ENCODE assay signal across 9 cellular contexts in the genomic region with DNA sequence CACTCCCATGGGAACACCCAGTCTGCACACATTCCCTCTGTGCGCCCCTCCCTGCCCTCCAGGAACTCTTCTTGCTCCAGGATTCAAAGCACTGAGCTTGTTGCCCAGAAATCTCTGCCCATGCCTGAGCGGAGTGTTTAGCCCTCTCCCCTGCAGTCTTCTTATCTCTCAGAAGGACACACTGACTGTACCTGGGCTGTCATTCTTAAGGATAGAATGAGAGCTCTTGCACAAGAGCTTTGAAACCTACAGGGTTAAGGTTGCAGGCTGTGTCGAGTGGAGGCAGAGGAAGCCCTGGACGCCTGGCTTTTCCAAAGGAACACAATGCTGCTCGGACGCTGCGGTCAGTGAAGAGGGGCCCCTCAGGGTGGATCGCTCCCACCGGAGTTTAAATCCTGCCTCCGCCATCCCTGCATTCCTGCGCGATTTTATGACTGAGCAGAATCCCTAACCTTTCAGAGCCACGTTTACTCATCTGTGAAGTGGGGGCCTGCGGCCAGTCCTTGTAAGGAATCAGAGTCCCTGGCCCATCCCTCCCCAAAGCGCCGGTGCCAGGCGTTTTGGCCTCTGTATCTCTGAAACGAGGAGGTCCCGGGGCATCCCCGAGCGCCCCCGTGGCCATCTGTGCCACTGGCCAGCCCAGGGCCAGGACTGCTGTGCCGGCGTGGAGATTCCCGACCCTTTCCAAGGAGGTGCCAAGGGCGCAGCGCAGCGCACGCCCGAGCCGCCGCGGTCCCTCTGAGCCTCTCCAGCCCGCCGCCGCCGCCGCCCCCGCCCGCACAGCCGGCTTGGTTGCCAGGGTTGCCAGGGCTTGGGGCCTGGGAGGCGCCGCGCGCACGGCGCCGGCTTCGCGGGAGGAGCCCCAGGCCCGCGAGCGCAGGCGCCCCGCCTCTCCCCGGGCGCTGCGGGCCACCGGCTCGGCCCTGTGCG. TPM values are rescaled to one million over a fixed set of nuclear protein-coding genes. Genes with fewer than 3 reads are reported as not detected.
DNase-seq lines count a peak whose midpoint lies in the region; ATAC-seq and TF ChIP-seq lines count a peak whose summit lies in the region.
"Had no signal": no experiment of that assay in that cellular context is flagged by ENCODE, and none has a peak within 500 bp of the region (broad histone marks: within the 10 kb centered on the region; RNA-seq: fewer than 3 reads in every experiment).

No MANE protein-coding gene starts in this region.

- H3K27ac Mint-ChIP-seq in glutamatergic neuron (ENCODE audit: unreplicated experiment), result no peak overlapping the region

- intact Hi-C loops in psoas muscle (cut with DNase I), result no loop called here

- peak overlapping the region; percentile 70 for H3K4me3 Mint-ChIP-seq in glutamatergic neuron (ENCODE audit: unreplicated experiment)

- no peaks in the 10 kb centered on the region for H3K36me3 ChIP-seq in psoas muscle (ENCODE audit: insufficient read depth in 1 of 2, low read depth in 1 of 2)
- H3K36me3 ChIP-seq: HAP-1 had no signal

- H3K9me3 ChIP-seq in psoas muscle, result no peaks in the 10 kb centered on the region
- H3K9me3 ChIP-seq: HAP-1 had no signal

- H3K27me3 Mint-ChIP-seq in glutamatergic neuron (ENCODE audit: unreplicated experiment), result peaks cover 4% of the 10 kb centered on the region

- no peaks in the 10 kb centered on the region for H3K4me1 ChIP-seq in psoas muscle
- H3K4me1 ChIP-seq: HAP-1 had no signal

- TF ChIP-seq CTCF in glutamatergic neuron (IDR thresholded peaks at IDR 0.05; ENCODE audit: partially characterized antibody, unreplicated experiment), result no peak
- no peak for TF ChIP-seq CTCF in psoas muscle (IDR thresholded peaks at IDR 0.05)

- peak overlapping the region; percentile 68 for H3K4me3 ChIP-seq in psoas muscle
- H3K4me3 ChIP-seq: HAP-1 had no signal

- H3K4me1 Mint-ChIP-seq in glutamatergic neuron (ENCODE audit: low read depth, unreplicated experiment), result peaks cover 10% of the 10 kb centered on the region

- ATAC-seq in SK-N-SH treated with all-trans-retinoic acid at 6 μM for 48 hours, result peak; percentile 26
- ATAC-seq in psoas muscle, result peak; percentile 42 to 78 (median 62)
- no peak for ATAC-seq in HG02852 (IDR thresholded peaks at IDR 0.05; ENCODE audit: unreplicated experiment)
- no peak for ATAC-seq in HG02610 (IDR thresholded peaks at IDR 0.05; ENCODE audit: unreplicated experiment)

- peaks cover 12% of the 10 kb centered on the region for H3K9me3 Mint-ChIP-seq in glutamatergic neuron (ENCODE audit: unreplicated experiment)

- 4 to 5% (median 5%) methylated on average over 40 to 61 of the region's 61 CpGs for WGBS in psoas muscle, 3 donors

- peak; percentile 24 for DNase-seq in DMS79 treated with DMSO at 0.1 percent for 48 hours (lab: John Stamatoyannopoulos, UW)
- peak; percentile 71 for DNase-seq in glutamatergic neuron
- peak in 1 of 2 donors; percentile 66 for DNase-seq in psoas muscle
- no peak for DNase-seq in NCI-H526 treated with DMSO at 0.1 percent for 48 hours (lab: John Stamatoyannopoulos, UW)
- DNase-seq in middle frontal gyrus (ENCODE audit: extremely low spot score, low spot score), result no peak

- no peaks in the 10 kb centered on the region for H3K36me3 Mint-ChIP-seq in glutamatergic neuron (ENCODE audit: unreplicated experiment)

- H3K27me3 ChIP-seq in psoas muscle (ENCODE audit: insufficient read depth in 3 of 3, low read length in 2 of 3), result peaks cover 0 to 3% (median 0%) of the 10 kb centered on the region in 3 donors

- no peak overlapping the region for H3K27ac ChIP-seq in psoas muscle

TF ChIP-seq in SK-N-SH treated with all-trans-retinoic acid at 6 μM for 48 hours, 23 proteins besides CTCF, POLR2A, EP300 and RAD21:
- TF ChIP-seq, protein P1, sequence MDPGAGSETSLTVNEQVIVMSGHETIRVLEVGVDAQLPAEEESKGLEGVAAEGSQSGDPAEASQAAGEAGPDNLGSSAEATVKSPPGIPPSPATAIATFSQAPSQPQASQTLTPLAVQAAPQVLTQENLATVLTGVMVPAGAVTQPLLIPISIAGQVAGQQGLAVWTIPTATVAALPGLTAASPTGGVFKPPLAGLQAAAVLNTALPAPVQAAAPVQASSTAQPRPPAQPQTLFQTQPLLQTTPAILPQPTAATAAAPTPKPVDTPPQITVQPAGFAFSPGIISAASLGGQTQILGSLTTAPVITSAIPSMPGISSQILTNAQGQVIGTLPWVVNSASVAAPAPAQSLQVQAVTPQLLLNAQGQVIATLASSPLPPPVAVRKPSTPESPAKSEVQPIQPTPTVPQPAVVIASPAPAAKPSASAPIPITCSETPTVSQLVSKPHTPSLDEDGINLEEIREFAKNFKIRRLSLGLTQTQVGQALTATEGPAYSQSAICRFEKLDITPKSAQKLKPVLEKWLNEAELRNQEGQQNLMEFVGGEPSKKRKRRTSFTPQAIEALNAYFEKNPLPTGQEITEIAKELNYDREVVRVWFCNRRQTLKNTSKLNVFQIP (CRISPR knock-in tag; IDR thresholded peaks at IDR 0.05; ENCODE audit: borderline replicate concordance, low read depth), result no peak
- TF ChIP-seq ZNF8 (CRISPR knock-in tag; IDR thresholded peaks at IDR 0.05), result no peak
- no peak for TF ChIP-seq ZFP30 (CRISPR knock-in tag; IDR thresholded peaks at IDR 0.05)
- no peak for TF ChIP-seq TOX (CRISPR knock-in tag; IDR thresholded peaks at IDR 0.05; ENCODE audit: borderline replicate concordance)
- no peak for TF ChIP-seq SNAI2 (CRISPR knock-in tag; IDR thresholded peaks at IDR 0.05)
- TF ChIP-seq, protein P2, sequence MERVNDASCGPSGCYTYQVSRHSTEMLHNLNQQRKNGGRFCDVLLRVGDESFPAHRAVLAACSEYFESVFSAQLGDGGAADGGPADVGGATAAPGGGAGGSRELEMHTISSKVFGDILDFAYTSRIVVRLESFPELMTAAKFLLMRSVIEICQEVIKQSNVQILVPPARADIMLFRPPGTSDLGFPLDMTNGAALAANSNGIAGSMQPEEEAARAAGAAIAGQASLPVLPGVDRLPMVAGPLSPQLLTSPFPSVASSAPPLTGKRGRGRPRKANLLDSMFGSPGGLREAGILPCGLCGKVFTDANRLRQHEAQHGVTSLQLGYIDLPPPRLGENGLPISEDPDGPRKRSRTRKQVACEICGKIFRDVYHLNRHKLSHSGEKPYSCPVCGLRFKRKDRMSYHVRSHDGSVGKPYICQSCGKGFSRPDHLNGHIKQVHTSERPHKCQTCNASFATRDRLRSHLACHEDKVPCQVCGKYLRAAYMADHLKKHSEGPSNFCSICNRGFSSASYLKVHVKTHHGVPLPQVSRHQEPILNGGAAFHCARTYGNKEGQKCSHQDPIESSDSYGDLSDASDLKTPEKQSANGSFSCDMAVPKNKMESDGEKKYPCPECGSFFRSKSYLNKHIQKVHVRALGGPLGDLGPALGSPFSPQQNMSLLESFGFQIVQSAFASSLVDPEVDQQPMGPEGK (CRISPR knock-in tag; IDR thresholded peaks at IDR 0.05; ENCODE audit: borderline replicate concordance), result no peak
- TF ChIP-seq ARNTL (CRISPR knock-in tag; IDR thresholded peaks at IDR 0.05; ENCODE audit: borderline replicate concordance, low read depth), result no peak
- no peak for TF ChIP-seq GLIS3 (CRISPR knock-in tag; IDR thresholded peaks at IDR 0.05)
- no peak for TF ChIP-seq CSDC2 (CRISPR knock-in tag; IDR thresholded peaks at IDR 0.05)
- TF ChIP-seq TCF4 (CRISPR knock-in tag; IDR thresholded peaks at IDR 0.05; ENCODE audit: borderline replicate concordance), result no peak
- no peak for TF ChIP-seq PPARA (CRISPR knock-in tag; IDR thresholded peaks at IDR 0.05; ENCODE audit: borderline replicate concordance)
- TF ChIP-seq, protein P3, sequence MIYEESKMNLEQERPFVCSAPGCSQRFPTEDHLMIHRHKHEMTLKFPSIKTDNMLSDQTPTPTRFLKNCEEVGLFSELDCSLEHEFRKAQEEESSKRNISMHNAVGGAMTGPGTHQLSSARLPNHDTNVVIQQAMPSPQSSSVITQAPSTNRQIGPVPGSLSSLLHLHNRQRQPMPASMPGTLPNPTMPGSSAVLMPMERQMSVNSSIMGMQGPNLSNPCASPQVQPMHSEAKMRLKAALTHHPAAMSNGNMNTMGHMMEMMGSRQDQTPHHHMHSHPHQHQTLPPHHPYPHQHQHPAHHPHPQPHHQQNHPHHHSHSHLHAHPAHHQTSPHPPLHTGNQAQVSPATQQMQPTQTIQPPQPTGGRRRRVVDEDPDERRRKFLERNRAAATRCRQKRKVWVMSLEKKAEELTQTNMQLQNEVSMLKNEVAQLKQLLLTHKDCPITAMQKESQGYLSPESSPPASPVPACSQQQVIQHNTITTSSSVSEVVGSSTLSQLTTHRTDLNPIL (CRISPR knock-in tag; IDR thresholded peaks at IDR 0.05; ENCODE audit: low read depth), result no peak
- no peak for TF ChIP-seq ESRRG (CRISPR knock-in tag; IDR thresholded peaks at IDR 0.05)
- no peak for TF ChIP-seq ZC3H10 (CRISPR knock-in tag; IDR thresholded peaks at IDR 0.05)
- no peak for TF ChIP-seq ZFP3 (CRISPR knock-in tag; IDR thresholded peaks at IDR 0.05)
- TF ChIP-seq ISL1 (CRISPR knock-in tag; IDR thresholded peaks at IDR 0.05), result no peak
- TF ChIP-seq ZNF565 (CRISPR knock-in tag; conservative IDR thresholded peaks at IDR 0.05; ENCODE audit: low read depth), result no peak
TF ChIP-seq in SK-N-SH treated with all-trans-retinoic acid at 6 μM for 48 hours: peak in this region for 0.

RNA-seq across cellular contexts. Expression of a gene that starts 58.9 kb away (rescaled TPM):
- total RNA-seq in glutamatergic neuron (ENCODE audit: unreplicated experiment) (118 TPM), psoas muscle (100 to 1,000 TPM in 2 of 4 donors, 10 to 100 TPM in 2; 63.1 to 130 (median 105) TPM)
- 100 to 1,000 TPM in 1 of 3 donors, 10 to 100 TPM in 2; 39.2 to 155 (median 98.8) TPM for polyA plus RNA-seq in psoas muscle

Comparison
In these comparisons a context has a peak if more than half of its experiments do, and no peak if none do; other contexts are left out.
1. DNase-seq: peak in DMS79 treated with DMSO at 0.1 percent for 48 hours (single experiment) and glutamatergic neuron (single experiment); none in NCI-H526 treated with DMSO at 0.1 percent for 48 hours (single experiment) and middle frontal gyrus (single experiment).
2. ATAC-seq: peak in SK-N-SH treated with all-trans-retinoic acid at 6 μM for 48 hours (single experiment) and psoas muscle (4 of 4); none in HG02852 (single experiment) and HG02610 (single experiment).